In the genomic region with DNA sequence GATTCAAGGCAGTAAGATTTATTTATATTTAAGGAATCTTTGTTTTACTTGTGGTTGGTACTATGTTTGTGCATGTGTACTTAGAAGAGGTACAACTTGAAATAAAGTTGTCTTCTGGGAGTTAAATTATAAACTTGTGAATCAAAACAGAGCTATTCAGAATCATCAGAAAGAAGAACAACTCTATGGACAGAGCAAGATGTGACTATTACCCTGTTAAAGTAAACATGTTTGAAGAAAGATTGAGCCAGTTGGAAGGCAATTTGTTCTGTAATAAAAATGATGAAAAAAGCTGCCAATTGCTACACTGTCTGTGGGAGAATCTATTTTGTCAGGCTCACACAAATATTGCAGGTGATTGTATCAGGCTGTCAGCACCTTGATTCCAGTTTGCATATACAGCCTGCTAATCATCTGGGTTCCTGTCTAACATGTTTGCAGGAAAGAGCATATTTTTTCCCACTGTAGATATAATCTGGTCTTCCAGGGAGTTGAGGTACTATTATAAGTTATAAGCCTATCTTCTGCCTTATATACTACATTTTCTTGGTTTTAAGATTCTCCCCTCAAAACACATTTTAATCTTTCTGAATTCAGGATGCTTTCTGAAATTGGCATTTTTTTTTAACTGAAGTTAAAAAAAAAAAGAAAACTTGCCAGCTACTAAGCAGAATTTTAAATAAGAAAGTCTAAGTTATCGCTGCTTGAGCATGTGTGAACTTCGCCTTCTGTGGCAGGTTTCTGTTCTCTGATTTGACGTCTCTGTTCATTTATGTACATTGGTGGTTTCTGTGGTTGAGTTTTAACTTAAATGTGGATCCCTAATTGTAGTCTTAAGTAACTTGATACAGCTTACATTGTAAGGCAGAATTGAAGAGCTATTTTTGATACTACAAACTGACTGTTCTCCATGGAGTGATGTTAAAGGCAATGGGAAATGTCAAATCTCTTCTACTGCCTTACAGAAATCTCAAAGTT, we compare ENCODE assay signal across 8 cellular contexts. TPM values are rescaled to one million over a fixed set of nuclear protein-coding genes. Genes with fewer than 3 reads are reported as not detected.
DNase-seq lines count a peak whose midpoint lies in the region; ATAC-seq, FAIRE-seq and TF ChIP-seq lines count a peak whose summit lies in the region.

No MANE protein-coding gene starts in this region.

- no peaks in the 10 kb centered on the region for H4K20me1 ChIP-seq in KMS-11 (ENCODE audit: insufficient read depth)
- H4K20me1 ChIP-seq in GM12878 (ENCODE audit: control insufficient read depth, insufficient read depth): no peaks in the 10 kb centered on the region

- H3K27me3 ChIP-seq in KMS-11 (ENCODE audit: insufficient read depth, low read depth) (no peaks in the 10 kb centered on the region), GM12878 (replicated peaks in 1 of 2; ENCODE audit: control insufficient read depth in 2 of 2, insufficient read depth in 2 of 2, low read length in 1 of 2) (no peaks in the 10 kb centered on the region), gastroesophageal sphincter (no peaks in the 10 kb centered on the region)

- POLR2A ChIA-PET in GM12878 (lab: Charles Lee): interaction anchor here (0.8 to 4.0 kb wide), 7 partner anchors 9 to 116 kb away, joined by 3 to 19 read pairs (median 4); no protein-coding TSS in a partner anchor

- no peak for TF ChIP-seq RAD21 in GM12878 (IDR thresholded peaks at IDR 0.05; ENCODE audit: insufficient read depth, low read depth, low read length)

- H3K4me1 ChIP-seq in KMS-11 (ENCODE audit: low read depth, poor library complexity, severe bottlenecking) (peaks cover 83% of the 10 kb centered on the region), GM12878 (ENCODE audit: control insufficient read depth, insufficient read depth, low read length) (peaks cover 20% of the 10 kb centered on the region), gastroesophageal sphincter (peaks cover 0 to 52% (median 4%) of the 10 kb centered on the region in 3 donors)

- DNase-seq in GM18507 (ENCODE audit: extremely low spot score, insufficient read length, low read depth) (no peak), GM12878 (ENCODE audit: low read depth, low spot score) (peak; percentile 74), NCI-H1092 treated with DMSO at 0.1 percent for 48 hours (lab: John Stamatoyannopoulos, UW) (no peak), mesenteric fat pad (ENCODE audit: low spot score) (no peak)
- no peak for DNase-seq in activated CD4-positive, alpha-beta T cell treated with anti-CD3 and anti-CD28 coated beads, Interleukin-2, amount 50 U/mL, for 1 hour

- H3K4me2 ChIP-seq in KMS-11: peak overlapping the region; percentile 89
- H3K4me2 ChIP-seq in GM12878 (ENCODE audit: control insufficient read depth, insufficient read depth): peak overlapping the region; percentile 73

- RAD21 ChIA-PET in GM12878 (lab: Charles Lee; ENCODE audit: unreplicated experiment): interaction anchor here (0.7 to 7.2 kb wide), 18 partner anchors 8 to 167 kb away, joined by 3 to 54 read pairs (median 4); a partner anchor contains a TSS

- TF ChIP-seq EP300 in GM12878 (IDR thresholded peaks at IDR 0.05; ENCODE audit: borderline replicate concordance in 1 of 2, control insufficient read depth in 1 of 2, low read depth in 2 of 2, low read length in 2 of 2): peak; percentile 49 to 53; a peak in 1 of 4 replicates
- TF ChIP-seq EP300 in gastroesophageal sphincter (IDR thresholded peaks at IDR 0.05): no peak

- in situ Hi-C loops in GM12878 (cut with MboI): no loop called here

- H2AFZ ChIP-seq in KMS-11 (ENCODE audit: low read depth) (no peak overlapping the region), GM12878 (ENCODE audit: control insufficient read depth, low read depth, low read length) (no peak overlapping the region)

- BruUV-seq in GM12878 (replicated peaks; lab: Mats Ljungman, UMichigan): no TSS peak

- no peak for TF ChIP-seq POLR2A in GM12878 (IDR thresholded peaks at IDR 0.05; ENCODE audit: low read depth, low read length)
- TF ChIP-seq POLR2A in gastroesophageal sphincter (IDR thresholded peaks at IDR 0.05): no peak

- peaks cover 5% of the 10 kb centered on the region; the same call in 2 of the 3 replicates for H3K9me3 ChIP-seq in GM12878 (replicated peaks; ENCODE audit: control insufficient read depth, insufficient read depth, low read length)
- no peaks in the 10 kb centered on the region for H3K9me3 ChIP-seq in gastroesophageal sphincter

- FAIRE-seq in GM18507 (lab: Jason Lieb, UNC) (peak; percentile 88), GM12878 (lab: Jason Lieb, UNC) (peak; percentile 82)

- no peak for TF ChIP-seq CTCF in KMS-11 (conservative IDR thresholded peaks at IDR 0.05; ENCODE audit: low read depth, low read length)
- TF ChIP-seq CTCF in GM12878 (IDR thresholded peaks at IDR 0.05 in 2 of 3, conservative IDR thresholded peaks at IDR 0.05 in 1 of 3; ENCODE audit: control insufficient read depth in 2 of 3, extremely low read depth in 1 of 3, insufficient read depth in 1 of 3, low read depth in 3 of 3, low read length in 3 of 3): no peak
- no peak for TF ChIP-seq CTCF in gastroesophageal sphincter (IDR thresholded peaks at IDR 0.05)

- intact Hi-C loops in GM12878 (cut with micrococcal nuclease; ENCODE audit: unreplicated experiment): loop anchor here (2.0 kb wide), 1 partner anchor 46 kb away; a partner anchor contains a TSS

- H3K79me2 ChIP-seq in KMS-11 (ENCODE audit: insufficient read depth, low read depth) (peaks cover 94% of the 10 kb centered on the region), GM12878 (ENCODE audit: control insufficient read depth, insufficient read depth, low read length) (peaks cover 24% of the 10 kb centered on the region)

- H3K4me3 ChIP-seq in KMS-11 (IDR thresholded peaks at IDR 0.05; ENCODE audit: insufficient read depth, low read depth, low read length) (no peak overlapping the region), GM12878 (peak overlapping the region; percentile 4; the same call in 1 of the 2 replicates), gastroesophageal sphincter (no peak overlapping the region)

- H3K36me3 ChIP-seq in KMS-11 (ENCODE audit: insufficient read depth) (no peaks in the 10 kb centered on the region), GM12878 (ENCODE audit: control insufficient read depth in 2 of 2, insufficient read depth in 2 of 2, low read length in 1 of 2) (no peaks in the 10 kb centered on the region), gastroesophageal sphincter (peaks cover 0 to 3% of the 10 kb centered on the region in 2 donors)

- CTCF ChIA-PET in GM12878 (lab: Yijun Ruan, JAX): interaction anchor here (0.6 to 2.8 kb wide), 10 partner anchors 8 to 171 kb away, joined by 3 to 16 read pairs (median 7); no protein-coding TSS in a partner anchor

- ATAC-seq in GM21717 (IDR thresholded peaks at IDR 0.05; ENCODE audit: unreplicated experiment) (peak; percentile 82), GM12878 (peak; percentile 96), gastroesophageal sphincter (no peak)

- H3K9ac ChIP-seq in KMS-11 (peak overlapping the region; percentile 7; the same call in 1 of the 2 replicates), GM12878 (ENCODE audit: control insufficient read depth, insufficient read depth, low read length) (no peak overlapping the region; the same call in 1 of the 2 replicates)

- 0% methylated on average over 3 of the region's 3 CpGs for WGBS in GM12878 (ENCODE audit: insufficient coverage, insufficient replicate concordance, low lambda C conversion rate, missing lambda C conversion rate)
- WGBS in gastroesophageal sphincter (ENCODE audit: low coverage in 1 of 2), 2 donors: 83 to 87% methylated on average over 3 of the region's 3 CpGs

- SMC1A ChIA-PET in GM12878 (lab: Charles Lee; ENCODE audit: uncharacterized antibody, unreplicated experiment): interaction anchor here (0.6 to 12.8 kb wide), 19 partner anchors 8 to 222 kb away, joined by 3 to 181 read pairs (median 5); no protein-coding TSS in a partner anchor

- peak overlapping the region; percentile 25 for H3K27ac ChIP-seq in KMS-11
- peak overlapping the region; percentile 60 for H3K27ac ChIP-seq in GM12878 (ENCODE audit: control insufficient read depth, insufficient read depth)
- H3K27ac ChIP-seq in gastroesophageal sphincter: peak overlapping the region in 1 of 4 donors; percentile 28

TF ChIP-seq in GM12878, 131 proteins besides CTCF, POLR2A, EP300 and RAD21 (continues in another document):
- TF ChIP-seq IKZF1 (conservative IDR thresholded peaks at IDR 0.05) (peak; percentile 34; the same call in 1 of the 2 replicates), PAX5 (IDR thresholded peaks at IDR 0.05; ENCODE audit: borderline replicate concordance, low read depth, low read length) (peak; percentile 47; the same call in 1 of the 2 replicates)
- TF ChIP-seq, protein P1, sequence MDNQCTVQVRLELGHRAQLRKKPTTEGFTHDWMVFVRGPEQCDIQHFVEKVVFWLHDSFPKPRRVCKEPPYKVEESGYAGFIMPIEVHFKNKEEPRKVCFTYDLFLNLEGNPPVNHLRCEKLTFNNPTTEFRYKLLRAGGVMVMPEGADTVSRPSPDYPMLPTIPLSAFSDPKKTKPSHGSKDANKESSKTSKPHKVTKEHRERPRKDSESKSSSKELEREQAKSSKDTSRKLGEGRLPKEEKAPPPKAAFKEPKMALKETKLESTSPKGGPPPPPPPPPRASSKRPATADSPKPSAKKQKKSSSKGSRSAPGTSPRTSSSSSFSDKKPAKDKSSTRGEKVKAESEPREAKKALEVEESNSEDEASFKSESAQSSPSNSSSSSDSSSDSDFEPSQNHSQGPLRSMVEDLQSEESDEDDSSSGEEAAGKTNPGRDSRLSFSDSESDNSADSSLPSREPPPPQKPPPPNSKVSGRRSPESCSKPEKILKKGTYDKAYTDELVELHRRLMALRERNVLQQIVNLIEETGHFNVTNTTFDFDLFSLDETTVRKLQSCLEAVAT (IDR thresholded peaks at IDR 0.05): peak; percentile 94

RNA-seq across cellular contexts. Expression of a gene that starts 46.0 kb away (rescaled TPM):
- total RNA-seq in GM12878 (2013; cell fraction: nucleolus; rRNA removed): 35.6 and 39.6 TPM in 2 replicates
- total RNA-seq in GM12878 (2014; rRNA removed) (20.1 and 20.4 TPM in 2 replicates), GM12878 (2014; rRNA removed; fragmentation: Illumina TruSeq; extraction: Trizol) (10.2 and 11.8 TPM in 2 replicates), GM12878 (2021) (16.1 and 16.8 TPM in 2 replicates), gastroesophageal sphincter (10 to 100 TPM; 12.5 to 20.9 (median 18.6) TPM), mesenteric fat pad (17.6 TPM)
- polyA plus RNA-seq in GM12878 (2011; ENCODE audit: low read depth): 2.0 TPM
- polyA plus RNA-seq in GM12878 (2011; rRNA removed) (9.3 and 15.3 TPM in 2 replicates), GM12878 (2014; fragmentation: Illumina TruSeq; extraction: Trizol) (10.5 and 12.9 TPM in 2 replicates), GM12878 (2014; fragmentation: Nextera tagmentation; extraction: Ambion mirVana) (1 to 10 TPM; 3.1 to 4.0 TPM), GM12878 (2014; rRNA removed) (9.6 and 9.7 TPM in 2 replicates), GM12878 (2016; fragmentation: Nextera tagmentation; extraction: Ambion mirVana) (1 to 10 TPM; 1.2 to 1.6 TPM)
- 3.2 and 3.8 TPM in 2 replicates for polyA plus RNA-seq in GM12878 (2011; cell fraction: cytosol; rRNA removed)
- polyA plus RNA-seq in GM12878 (2011; cell fraction: nucleus; rRNA removed): 4.7 and 4.9 TPM in 2 replicates
- polyA plus RNA-seq in GM12878 (2012): 5.0 and 5.9 TPM in 2 replicates
- polyA minus RNA-seq in GM12878 (2011; rRNA and poly(A)+ RNA removed): 5.7 and 8.9 TPM in 2 replicates
- 4.8 and 4.9 TPM in 2 replicates for polyA minus RNA-seq in GM12878 (2011; cell fraction: cytosol; rRNA and poly(A)+ RNA removed)
- 19.3 and 41.0 TPM in 2 replicates for polyA minus RNA-seq in GM12878 (2011; cell fraction: nucleus; rRNA and poly(A)+ RNA removed)
